19 cellular contexts compared by ENCODE assay signal in the genomic region with DNA sequence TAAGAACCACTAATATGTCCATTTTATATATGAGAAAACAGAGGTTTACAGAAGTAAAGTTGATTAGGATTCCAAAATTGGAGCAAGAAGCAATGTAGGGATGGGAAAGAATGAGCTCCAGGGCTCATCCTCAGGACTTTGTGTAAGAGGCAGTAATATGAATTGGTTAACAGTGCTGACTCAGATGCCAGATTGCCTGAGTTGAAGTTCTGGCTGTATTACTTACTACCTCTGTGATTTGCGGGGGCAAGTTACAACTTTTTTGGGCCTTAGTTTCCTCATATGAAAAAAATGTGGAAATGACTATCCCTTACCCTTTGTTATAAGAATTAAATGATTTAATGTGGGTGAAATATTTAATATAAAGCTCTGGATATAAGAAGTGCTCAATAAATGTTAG.
"Had no signal": no experiment of that assay in that cellular context is flagged by ENCODE, and none has a peak within 500 bp of the region (broad histone marks: within the 10 kb centered on the region; RNA-seq: fewer than 3 reads in every experiment).

No MANE protein-coding gene starts in this region.

- H3K9me3 ChIP-seq: ascending aorta, colonic mucosa, esophagus squamous epithelium, left lung, ovary, prostate gland, upper lobe of right lung had no signal

- ATAC-seq: activated CD8-positive, alpha-beta T cell treated with anti-CD3 and anti-CD28 coated beads, Interleukin-2, amount 10 ng/mL, durations not matched to agents 7 days and 5 days; effector memory CD8-positive, alpha-beta T cell; left lung; natural killer cell; stimulated activated naive CD8-positive, alpha-beta T cell treated with anti-CD3 and anti-CD28 coated beads, Interleukin-15, Interleukin-2, amounts not matched to agents 100 U/mL and 50 U/mL, for 24 hours; T-cell; upper lobe of right lung had no signal

- H3K4me3 ChIP-seq: ascending aorta, colonic mucosa, dorsolateral prefrontal cortex, esophagus squamous epithelium, left lung, ovary, prostate gland, upper lobe of right lung had no signal

- H3K4me1 ChIP-seq: ascending aorta, colonic mucosa, esophagus squamous epithelium, left lung, prostate gland, upper lobe of right lung had no signal

- H3K27me3 ChIP-seq: ascending aorta, brain microvascular endothelial cell, colonic mucosa, dorsolateral prefrontal cortex, left lung, ovary, upper lobe of right lung had no signal

- H3K27ac ChIP-seq: ascending aorta, brain microvascular endothelial cell, colonic mucosa, dorsolateral prefrontal cortex, esophagus squamous epithelium, left lung, ovary, prostate gland, upper lobe of right lung had no signal

- DNase-seq: activated CD4-positive, alpha-beta T cell treated with anti-CD3 and anti-CD28 coated beads for 1 hour; activated CD4-positive, alpha-beta T cell treated with anti-CD3 and anti-CD28 coated beads, Interleukin-2, amount 50 U/mL, for 1 hour; activated CD8-positive, alpha-beta T cell treated with anti-CD3 and anti-CD28 coated beads, Interleukin-2, amount 10 ng/mL, durations not matched to agents 7 days and 5 days; activated gamma-delta T cell; brain microvascular endothelial cell; colonic mucosa; dorsolateral prefrontal cortex; effector memory CD8-positive, alpha-beta T cell; esophagus squamous epithelium; kidney glomerular epithelial cell; left lung; natural killer cell; ovary; stimulated activated CD4-positive, alpha-beta T cell treated with anti-CD3 and anti-CD28 coated beads, Interleukin-4, amount 100 ng/mL, for 4 hours; stimulated activated naive CD8-positive, alpha-beta T cell treated with anti-CD3 and anti-CD28 coated beads, Interleukin-15, Interleukin-2, amounts not matched to agents 100 U/mL and 50 U/mL, for 24 hours; T-cell; upper lobe of right lung had no signal

- H3K36me3 ChIP-seq: ascending aorta, brain microvascular endothelial cell, colonic mucosa, esophagus squamous epithelium, left lung, ovary, prostate gland, upper lobe of right lung had no signal
